1 cellular context compared by ENCODE assay signal in genomic region chr6:33406161-33406560, GRCh38.
TF ChIP-seq lines count a peak whose summit lies in the region.

No MANE protein-coding gene starts in this region.

TF ChIP-seq in HepG2, 621 proteins besides CTCF, POLR2A, EP300 and RAD21:
- peak; percentile 16 for TF ChIP-seq HNRNPLL (IDR thresholded peaks at IDR 0.05; ENCODE audit: low read depth, low read length, poor library complexity, severe bottlenecking)
- TF ChIP-seq AGO2 (optimal IDR thresholded peaks at IDR 0.05; ENCODE audit: low read depth, low read length): peak; percentile 76
- no peak for TF ChIP-seq AHR (CRISPR knock-in tag; IDR thresholded peaks at IDR 0.05)
